ENCODE assay signal across 20 cellular contexts in the genomic region with DNA sequence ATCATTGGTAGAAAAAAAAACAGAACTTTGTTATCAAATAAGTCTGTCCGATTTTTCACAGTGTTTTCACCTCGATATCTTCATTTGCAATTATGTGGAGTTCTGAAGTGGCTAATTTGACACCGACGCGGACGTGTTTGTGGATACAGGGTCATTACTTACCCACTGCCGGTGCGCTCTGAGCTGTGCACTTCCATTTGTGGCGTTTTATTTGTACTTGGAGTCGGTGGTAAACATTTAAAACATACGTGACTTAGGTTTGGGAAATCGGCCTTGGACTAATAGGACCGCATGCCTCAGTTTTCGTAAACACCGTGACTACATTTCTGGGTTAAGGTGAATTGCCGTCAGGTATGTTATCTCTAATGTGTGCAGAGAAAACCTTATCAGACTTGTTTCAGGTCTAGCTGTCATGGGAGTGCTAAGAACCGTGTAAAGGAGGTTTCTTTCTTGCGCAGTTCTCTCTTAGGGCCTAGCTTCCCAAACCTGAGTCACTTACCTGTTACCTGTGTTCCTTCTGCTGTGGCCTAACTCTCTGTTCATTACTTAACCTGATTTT. TPM values are rescaled to one million over a fixed set of nuclear protein-coding genes. Genes with fewer than 3 reads are reported as not detected.
"Had no signal": no experiment of that assay in that cellular context is flagged by ENCODE, and none has a peak within 500 bp of the region (broad histone marks: within the 10 kb centered on the region; RNA-seq: fewer than 3 reads in every experiment).

No MANE protein-coding gene starts in this region.

- H3K9me3 Mint-ChIP-seq: activated naive CD8-positive, alpha-beta T cell treated with anti-CD3 and anti-CD28 coated beads for 36 hours; activated T-cell treated with anti-CD3 and anti-CD28 coated beads, Interleukin-2, amount 50 U/mL, for 24 hours; stimulated activated effector memory CD8-positive, alpha-beta T cell treated with anti-CD3 and anti-CD28 coated beads, Interleukin-12 subunit alpha, Interleukin-12 subunit beta, amount 100 ng/mL, for 72 hours had no signal

- H3K4me3 ChIP-seq: breast epithelium, prostate gland, right lobe of liver, transverse colon had no signal

- H3K27me3 Mint-ChIP-seq: activated CD8-positive, alpha-beta memory T cell treated with anti-CD3 and anti-CD28 coated beads, Interleukin-2, amount 10 ng/mL, durations not matched to agents 7 days and 5 days; activated naive CD8-positive, alpha-beta T cell treated with anti-CD3 and anti-CD28 coated beads for 36 hours; activated T-cell treated with anti-CD3 and anti-CD28 coated beads, Interleukin-2, amount 50 U/mL, for 24 hours; naive thymus-derived CD4-positive, alpha-beta T cell had no signal

- H3K27ac Mint-ChIP-seq: activated CD8-positive, alpha-beta memory T cell treated with anti-CD3 and anti-CD28 coated beads, Interleukin-2, amount 10 ng/mL, durations not matched to agents 7 days and 5 days; activated naive CD8-positive, alpha-beta T cell treated with anti-CD3 and anti-CD28 coated beads for 36 hours; activated T-cell treated with anti-CD3 and anti-CD28 coated beads, Interleukin-2, amount 50 U/mL, for 24 hours had no signal

- H3K27me3 ChIP-seq: breast epithelium, right lobe of liver, transverse colon had no signal

- H3K4me3 Mint-ChIP-seq: activated CD8-positive, alpha-beta memory T cell treated with anti-CD3 and anti-CD28 coated beads, Interleukin-2, amount 10 ng/mL, durations not matched to agents 7 days and 5 days; activated naive CD8-positive, alpha-beta T cell treated with anti-CD3 and anti-CD28 coated beads for 36 hours; activated T-cell treated with anti-CD3 and anti-CD28 coated beads, Interleukin-2, amount 50 U/mL, for 24 hours; naive thymus-derived CD4-positive, alpha-beta T cell; stimulated activated effector memory CD8-positive, alpha-beta T cell treated with anti-CD3 and anti-CD28 coated beads, Interleukin-12 subunit alpha, Interleukin-12 subunit beta, amount 100 ng/mL, for 72 hours had no signal

- H3K27ac ChIP-seq: breast epithelium, prostate gland, transverse colon had no signal

- ATAC-seq: activated CD8-positive, alpha-beta memory T cell treated with anti-CD3 and anti-CD28 coated beads, Interleukin-2, amount 10 ng/mL, durations not matched to agents 7 days and 5 days; esophagus mucosa; naive thymus-derived CD4-positive, alpha-beta T cell; stimulated activated effector memory CD8-positive, alpha-beta T cell treated with anti-CD3 and anti-CD28 coated beads, Interleukin-12 subunit alpha, Interleukin-12 subunit beta, amount 100 ng/mL, for 72 hours had no signal

- FAIRE-seq: endometrium, TTC549 had no signal

- H3K4me1 ChIP-seq: breast epithelium, prostate gland, transverse colon had no signal

- H3K9me3 ChIP-seq: breast epithelium, prostate gland, right lobe of liver, transverse colon had no signal

- H3K4me1 Mint-ChIP-seq: activated CD8-positive, alpha-beta memory T cell treated with anti-CD3 and anti-CD28 coated beads, Interleukin-2, amount 10 ng/mL, durations not matched to agents 7 days and 5 days; stimulated activated effector memory CD8-positive, alpha-beta T cell treated with anti-CD3 and anti-CD28 coated beads, Interleukin-12 subunit alpha, Interleukin-12 subunit beta, amount 100 ng/mL, for 72 hours had no signal

- DNase-seq: activated CD4-positive, alpha-beta T cell treated with anti-CD3 and anti-CD28 coated beads, Interleukin-2, amount 50 U/mL, for 4 hours; activated CD8-positive, alpha-beta memory T cell treated with anti-CD3 and anti-CD28 coated beads, Interleukin-2, amount 10 ng/mL, durations not matched to agents 7 days and 5 days; activated effector memory CD4-positive, alpha-beta T cell treated with anti-CD3 and anti-CD28 coated beads, Interleukin-2, amount 50 U/mL, for 16 hours; activated naive CD8-positive, alpha-beta T cell treated with anti-CD3 and anti-CD28 coated beads for 36 hours; activated T-cell treated with anti-CD3 and anti-CD28 coated beads, Interleukin-2, amount 50 U/mL, for 24 hours; anterior cingulate cortex; naive thymus-derived CD4-positive, alpha-beta T cell; right lobe of liver; substantia nigra; T-helper 2 cell; transverse colon had no signal

RNA-seq across cellular contexts. Expression of gene NCF1, which starts 51.7 kb away (rescaled TPM):
- total RNA-seq: chondrocyte, dermis microvascular lymphatic vessel endothelial cell, lung microvascular endothelial cell had no signal
